Comparison of ENCODE assay signal across 15 cellular contexts in genomic region chr2:111053825-111054490, GRCh38.
"Had no signal": no experiment of that assay in that cellular context is flagged by ENCODE, and none has a peak within 500 bp of the region (broad histone marks: within the 10 kb centered on the region; RNA-seq: fewer than 3 reads in every experiment).

No MANE protein-coding gene starts in this region.

- H3K9me3 ChIP-seq: ovary, sigmoid colon, tibial nerve had no signal

- H3K9me3 Mint-ChIP-seq: activated CD4-positive, alpha-beta memory T cell treated with anti-CD3 and anti-CD28 coated beads for 36 hours had no signal

- H3K4me3 ChIP-seq: ovary, sigmoid colon, SK-N-MC, tibial nerve had no signal

- H3K27me3 ChIP-seq: ovary, sigmoid colon, tibial nerve had no signal

- H3K4me1 ChIP-seq: sigmoid colon, tibial nerve had no signal

- DNase-seq: activated CD4-positive, alpha-beta memory T cell treated with anti-CD3 and anti-CD28 coated beads for 36 hours; activated CD4-positive, CD25-positive, alpha-beta regulatory T cell treated with anti-CD3 and anti-CD28 coated beads, Interleukin-2, amount 50 U/mL, for 72 hours; activated gamma-delta T cell treated with Interleukin-2 at 50 U/mL for 16 hours; amniotic stem cell; caudate nucleus; ovary; sigmoid colon; stimulated activated CD4-positive, alpha-beta T cell treated with anti-CD3 and anti-CD28 coated beads, Interleukin-12 subunit alpha, Interleukin-12 subunit beta, amount 100 ng/mL, for 4 hours; stimulated activated CD4-positive, alpha-beta T cell treated with anti-CD3 and anti-CD28 coated beads, Interleukin-2, amount 100 ng/mL, for 24 hours; stimulated activated naive CD4-positive, alpha-beta T cell; substantia nigra; T1000 had no signal

- H3K36me3 Mint-ChIP-seq: activated CD4-positive, alpha-beta memory T cell treated with anti-CD3 and anti-CD28 coated beads for 36 hours had no signal

- H3K27ac ChIP-seq: ovary, sigmoid colon, SK-N-MC, tibial nerve had no signal

- H3K4me3 Mint-ChIP-seq: activated CD4-positive, alpha-beta memory T cell treated with anti-CD3 and anti-CD28 coated beads for 36 hours; activated naive CD8-positive, alpha-beta T cell had no signal

- H3K27ac Mint-ChIP-seq: activated CD4-positive, alpha-beta memory T cell treated with anti-CD3 and anti-CD28 coated beads for 36 hours had no signal

- H3K36me3 ChIP-seq: ovary, sigmoid colon, tibial nerve had no signal
